ENCODE assay signal across 25 cellular contexts in genomic region chr11:132976115-132976514, GRCh38.
"Had no signal": no experiment of that assay in that cellular context is flagged by ENCODE, and none has a peak within 500 bp of the region (broad histone marks: within the 10 kb centered on the region; RNA-seq: fewer than 3 reads in every experiment).

No MANE protein-coding gene starts in this region.

- H3K4me1 ChIP-seq: stomach, suprapubic skin, testis, thyroid gland, tibial artery, transverse colon, upper lobe of left lung, upper lobe of right lung, uterus, vagina had no signal

- ATAC-seq: stimulated activated effector memory CD8-positive, alpha-beta T cell treated with anti-CD3 and anti-CD28 coated beads, Interleukin-12 subunit alpha, Interleukin-12 subunit beta, amount 100 ng/mL, for 72 hours; stimulated activated memory B cell treated with anti-CD40 and anti-IgM and Interleukin-4, amounts not matched to agents 10 μg/mL and 1 μg/mL and 100 μg/mL, for 72 hours; stimulated activated naive B cell treated with anti-CD40 and anti-IgM and Interleukin-4, amounts not matched to agents 10 μg/mL and 1 μg/mL and 100 μg/mL, for 72 hours; stimulated activated naive CD8-positive, alpha-beta T cell treated with anti-CD3 and anti-CD28 coated beads, Interleukin-15, amount 100 ng/mL, for 72 hours; stimulated activated naive CD8-positive, alpha-beta T cell treated with anti-CD3 and anti-CD28 coated beads, Interleukin-15, Interleukin-2, amounts not matched to agents 100 U/mL and 50 U/mL, for 24 hours; upper lobe of right lung had no signal

- H3K4me3 ChIP-seq: stomach, suprapubic skin, testis, thoracic aorta, thyroid gland, tibial artery, tibial nerve, transverse colon, upper lobe of left lung, upper lobe of right lung, uterus, vagina had no signal

- H3K27me3 ChIP-seq: stomach, testis, thyroid gland, tibial artery, tibial nerve, transverse colon, upper lobe of left lung, upper lobe of right lung, uterus, vagina had no signal

- DNase-seq: stimulated activated CD4-positive, alpha-beta T cell treated with anti-CD3 and anti-CD28 coated beads, Interleukin-4, amount 100 ng/mL, for 1 hour; stimulated activated CD4-positive, alpha-beta T cell treated with anti-CD3 and anti-CD28 coated beads, Interleukin-4, amount 100 ng/mL, for 24 hours; stimulated activated CD4-positive, alpha-beta T cell treated with anti-CD3 and anti-CD28 coated beads, Interleukin-4, amount 100 ng/mL, for 4 hours; stimulated activated CD8-positive, alpha-beta memory T cell treated with anti-CD3 and anti-CD28 coated beads, Interleukin-4, amount 100 ng/mL, for 48 hours; stimulated activated naive B cell treated with anti-CD40 and anti-IgM and Interleukin-4, amounts not matched to agents 10 μg/mL and 1 μg/mL and 100 μg/mL, for 72 hours; stimulated activated naive CD4-positive, alpha-beta T cell; stimulated activated naive CD4-positive, alpha-beta T cell treated with Interleukin-2 at 50 U/mL for 16 hours; stimulated activated naive CD8-positive, alpha-beta T cell treated with anti-CD3 and anti-CD28 coated beads, Interleukin-15, amount 100 ng/mL, for 72 hours; stimulated activated naive CD8-positive, alpha-beta T cell treated with anti-CD3 and anti-CD28 coated beads, Interleukin-15, Interleukin-2, amounts not matched to agents 100 U/mL and 50 U/mL, for 24 hours; stomach; substantia nigra; testis; thyroid gland; tibial artery; transverse colon; trophoblast cell; upper lobe of left lung; upper lobe of right lung; uterus had no signal

- H3K9me3 ChIP-seq: stomach, suprapubic skin, testis, thoracic aorta, thyroid gland, tibial artery, tibial nerve, transverse colon, upper lobe of left lung, upper lobe of right lung, uterus, vagina had no signal

- H3K36me3 ChIP-seq: stomach, suprapubic skin, thoracic aorta, thyroid gland, tibial artery, tibial nerve, transverse colon, upper lobe of left lung, upper lobe of right lung, uterus, vagina had no signal

- H3K27ac ChIP-seq: stomach, suprapubic skin, testis, thoracic aorta, thyroid gland, tibial artery, tibial nerve, transverse colon, upper lobe of left lung, upper lobe of right lung, uterus, vagina had no signal
